8 cellular contexts compared by ENCODE assay signal in genomic region chr19:9139609-9140158, GRCh38. TPM values are rescaled to one million over a fixed set of nuclear protein-coding genes. Genes with fewer than 3 reads are reported as not detected.
DNase-seq lines count a peak whose midpoint lies in the region; ATAC-seq, FAIRE-seq and TF ChIP-seq lines count a peak whose summit lies in the region.

No MANE protein-coding gene starts in this region.

- H3K27ac ChIP-seq in OCI-LY3 (ENCODE audit: low read length), result peak overlapping the region; percentile 51
- H3K27ac ChIP-seq in H1 (ENCODE audit: low read depth, low read length), result no peak overlapping the region

- H2AFZ ChIP-seq in OCI-LY3 (ENCODE audit: low read depth, low read length) (peak overlapping the region; percentile 100), H1 (ENCODE audit: low read length) (peak overlapping the region; percentile 100)

- no peak overlapping the region for H2AK5ac ChIP-seq in H1 (ENCODE audit: low read depth, low read length)

- no peak overlapping the region for H4K8ac ChIP-seq in H1 (ENCODE audit: extremely low read depth, insufficient read depth, low read length)

- peak overlapping the region; percentile 94 for H3K27ac Mint-ChIP-seq in stimulated activated naive CD8-positive, alpha-beta T cell treated with anti-CD3 and anti-CD28 coated beads, Interleukin-15, Interleukin-2, amounts not matched to agents 100 ng/mL and 50 ng/mL, for 24 hours
- peak overlapping the region; percentile 82 to 97 (median 95) for H3K27ac Mint-ChIP-seq in nephron

- peaks cover 34% of the 10 kb centered on the region for H3K36me3 ChIP-seq in OCI-LY3 (replicated peaks; ENCODE audit: low read depth, low read length)
- peaks cover 0 to 6% (median 0%) of the 10 kb centered on the region in 4 experiments; a peak in 1 of 8 replicates for H3K36me3 ChIP-seq in H1 (ENCODE audit: control insufficient read depth in 2 of 4, insufficient read depth in 4 of 4, low read length in 3 of 4)

- H3K14ac ChIP-seq in H1 (ENCODE audit: insufficient read length), result no peak overlapping the region

- ATAC-seq in stimulated activated naive CD8-positive, alpha-beta T cell treated with anti-CD3 and anti-CD28 coated beads, Interleukin-15, Interleukin-2, amounts not matched to agents 100 U/mL and 50 U/mL, for 24 hours, result no peak
- no peak for ATAC-seq in HG03342 (IDR thresholded peaks at IDR 0.05; ENCODE audit: unreplicated experiment)

- no peak overlapping the region for H4K5ac ChIP-seq in H1 (ENCODE audit: insufficient read length, low read depth, low read length)

- H2BK120ac ChIP-seq in H1 (replicated peaks; ENCODE audit: low read depth, low read length), result no peak overlapping the region

- no peak overlapping the region for H3K4ac ChIP-seq in H1 (replicated peaks; ENCODE audit: insufficient read length, low read depth, low read length)

- H3K4me1 Mint-ChIP-seq in stimulated activated naive CD8-positive, alpha-beta T cell treated with anti-CD3 and anti-CD28 coated beads, Interleukin-15, Interleukin-2, amounts not matched to agents 100 ng/mL and 50 ng/mL, for 24 hours (ENCODE audit: low read depth), result peaks cover 41% of the 10 kb centered on the region
- peaks cover 13% of the 10 kb centered on the region for H3K4me1 Mint-ChIP-seq in nephron

- TF ChIP-seq POLR2A in H1 (IDR thresholded peaks at IDR 0.05; ENCODE audit: control extremely low read depth in 1 of 2, low read depth in 2 of 2, low read length in 2 of 2), result no peak

- 48% methylated on average over 8 of the region's 8 CpGs; no CpG with 5 or more reads in 1 of the 2 experiments for WGBS in H1 (ENCODE audit: extremely low coverage in 1 of 2, insufficient coverage in 1 of 2, insufficient read length in 1 of 2, insufficient replicate concordance in 2 of 2, low coverage in 1 of 2, low lambda C conversion rate in 2 of 2, missing lambda C conversion rate in 1 of 2), 2 experiments

- CTCF ChIA-PET in H1 (lab: Charles Lee; ENCODE audit: partially characterized antibody), result no interaction called here

- no peak overlapping the region for H3K18ac ChIP-seq in H1 (ENCODE audit: extremely low read depth, low read length)

- H4K20me1 ChIP-seq in OCI-LY3 (ENCODE audit: insufficient read depth, low read length), result peaks cover 7% of the 10 kb centered on the region
- no peaks in the 10 kb centered on the region for H4K20me1 ChIP-seq in H1 (replicated peaks in 1 of 2; ENCODE audit: control insufficient read depth in 1 of 2, insufficient read depth in 2 of 2, low read length in 2 of 2)

- H3K9me3 ChIP-seq in OCI-LY3 (ENCODE audit: insufficient read depth, low read length), result peaks cover 17% of the 10 kb centered on the region; the same call in 1 of the 2 replicates
- H3K9me3 ChIP-seq in H1 (ENCODE audit: insufficient read depth in 2 of 2, low read depth in 1 of 2, low read length in 1 of 2), result peaks cover 0 to 4% of the 10 kb centered on the region in 2 experiments; a peak in 1 of 4 replicates

- H3K9ac ChIP-seq in OCI-LY3 (ENCODE audit: low read length) (peak overlapping the region; percentile 96), H1 (replicated peaks in 1 of 4; ENCODE audit: extremely low read depth in 1 of 4, low read depth in 3 of 4, low read length in 3 of 4) (peak overlapping the region; percentile 2 to 99 (median 82); a peak in 5 of 7 replicates)

- peaks cover 33% of the 10 kb centered on the region for H3K36me3 Mint-ChIP-seq in stimulated activated naive CD8-positive, alpha-beta T cell treated with anti-CD3 and anti-CD28 coated beads, Interleukin-15, Interleukin-2, amounts not matched to agents 100 ng/mL and 50 ng/mL, for 24 hours (ENCODE audit: low read depth)
- peaks cover 44% of the 10 kb centered on the region for H3K36me3 Mint-ChIP-seq in nephron (ENCODE audit: low read depth)

- no peak overlapping the region for H2BK12ac ChIP-seq in H1 (ENCODE audit: low read depth, low read length)

- no peak for TF ChIP-seq EP300 in H1 (IDR thresholded peaks at IDR 0.05; ENCODE audit: borderline replicate concordance in 1 of 2, low read depth in 2 of 2, low read length in 2 of 2)

- peak overlapping the region; percentile 94 for H3K4me3 ChIP-seq in OCI-LY3 (ENCODE audit: low read length)
- peak overlapping the region; percentile 95 to 99 (median 98) for H3K4me3 ChIP-seq in H1 (ENCODE audit: extremely low read depth in 1 of 4, insufficient read depth in 2 of 4, low read depth in 3 of 4, low read length in 4 of 4)

- DNase-seq in stimulated activated naive CD8-positive, alpha-beta T cell treated with anti-CD3 and anti-CD28 coated beads, Interleukin-15, Interleukin-2, amounts not matched to agents 100 U/mL and 50 U/mL, for 24 hours, result no peak
- DNase-seq in H1 (ENCODE audit: low read depth in 1 of 2, low spot score in 2 of 2), result no peak
- no peak for DNase-seq in C1 segment of cervical spinal cord (lab: John Stamatoyannopoulos, UW)
- no peak for DNase-seq in GF-D8 (lab: John Stamatoyannopoulos, UW)

- H3K23ac ChIP-seq in H1 (ENCODE audit: insufficient read length), result no peak overlapping the region

- H2BK5ac ChIP-seq in H1 (ENCODE audit: low read depth, low read length), result no peak overlapping the region

- H3K4me3 Mint-ChIP-seq in stimulated activated naive CD8-positive, alpha-beta T cell treated with anti-CD3 and anti-CD28 coated beads, Interleukin-15, Interleukin-2, amounts not matched to agents 100 ng/mL and 50 ng/mL, for 24 hours, result peak overlapping the region; percentile 95
- H3K4me3 Mint-ChIP-seq in nephron, result peak overlapping the region; percentile 98 to 100 (median 99)

- no peak for TF ChIP-seq RAD21 in H1 (IDR thresholded peaks at IDR 0.05 in 1 of 2, conservative IDR thresholded peaks at IDR 0.05 in 1 of 2; ENCODE audit: low read depth in 2 of 2, low read length in 2 of 2)

- TF ChIP-seq CTCF in OCI-LY3 (IDR thresholded peaks at IDR 0.05; ENCODE audit: low read depth, low read length), result no peak
- no peak for TF ChIP-seq CTCF in H1 (IDR thresholded peaks at IDR 0.05; ENCODE audit: control extremely low read depth in 1 of 3, insufficient read depth in 1 of 3, low read depth in 1 of 3, low read length in 3 of 3)
- no peak for TF ChIP-seq CTCF in nephron (IDR thresholded peaks at IDR 0.05; ENCODE audit: unreplicated experiment in 3 of 3)

- H3K9me3 Mint-ChIP-seq in stimulated activated naive CD8-positive, alpha-beta T cell treated with anti-CD3 and anti-CD28 coated beads, Interleukin-15, Interleukin-2, amounts not matched to agents 100 ng/mL and 50 ng/mL, for 24 hours, result peaks cover 5% of the 10 kb centered on the region
- peaks cover 15% of the 10 kb centered on the region for H3K9me3 Mint-ChIP-seq in nephron

- H2BK20ac ChIP-seq in H1 (ENCODE audit: low read length), result no peak overlapping the region

- H2BK15ac ChIP-seq in H1 (ENCODE audit: low read length), result no peak overlapping the region

- H3K23me2 ChIP-seq in H1 (ENCODE audit: low read depth, low read length), result peaks cover 3% of the 10 kb centered on the region; the same call in 1 of the 2 replicates

- POLR2A ChIA-PET in H1 (lab: Charles Lee; ENCODE audit: partially characterized antibody), result no interaction called here

- H3K27me3 Mint-ChIP-seq in stimulated activated naive CD8-positive, alpha-beta T cell treated with anti-CD3 and anti-CD28 coated beads, Interleukin-15, Interleukin-2, amounts not matched to agents 100 ng/mL and 50 ng/mL, for 24 hours, result no peaks in the 10 kb centered on the region
- no peaks in the 10 kb centered on the region for H3K27me3 Mint-ChIP-seq in nephron (ENCODE audit: low read depth)

- peaks cover 5% of the 10 kb centered on the region for H3K4me1 ChIP-seq in OCI-LY3 (ENCODE audit: low read length)
- no peaks in the 10 kb centered on the region for H3K4me1 ChIP-seq in H1 (replicated peaks in 1 of 4; ENCODE audit: control insufficient read depth in 3 of 4, insufficient read depth in 4 of 4, low read length in 3 of 4)

- no peak overlapping the region for H3K56ac ChIP-seq in H1 (replicated peaks; ENCODE audit: insufficient read length, low read depth, low read length)

- H3K4me2 ChIP-seq in OCI-LY3 (ENCODE audit: low read length) (peak overlapping the region; percentile 86), H1 (ENCODE audit: insufficient read depth in 1 of 2, low read depth in 2 of 2, low read length in 2 of 2) (peak overlapping the region; percentile 70 to 91)

- no peaks in the 10 kb centered on the region for H3K79me1 ChIP-seq in H1 (ENCODE audit: low read depth, low read length)

- FAIRE-seq in H1 (lab: Jason Lieb, UNC), result no peak

- H4K91ac ChIP-seq in H1 (replicated peaks; ENCODE audit: insufficient read length, low read length), result no peak overlapping the region

- H3K79me2 ChIP-seq in OCI-LY3 (ENCODE audit: low read length), result peaks cover 45% of the 10 kb centered on the region
- peaks cover 17 to 45% of the 10 kb centered on the region in 2 experiments for H3K79me2 ChIP-seq in H1 (ENCODE audit: control insufficient read depth in 1 of 2, insufficient read depth in 2 of 2, low read length in 2 of 2)

- H3K27me3 ChIP-seq in OCI-LY3 (ENCODE audit: low read depth, low read length), result no peaks in the 10 kb centered on the region
- no peaks in the 10 kb centered on the region for H3K27me3 ChIP-seq in H1 (replicated peaks in 1 of 4; ENCODE audit: control insufficient read depth in 3 of 4, extremely low read depth in 1 of 4, insufficient read depth in 3 of 4, low read length in 3 of 4)

RNA-seq across cellular contexts. Expression of gene ZNF317, which starts 0.5 kb away (rescaled TPM):
- 41.5 and 42.1 TPM in 2 replicates for total RNA-seq in H1 (2021; fragmentation: NEBNext Ultra II Directional; extraction: Animal tissue kit (Norgen Biotek cat#: 25700))
- 20.2 and 22.6 TPM in 2 replicates for polyA plus RNA-seq in H1 (2011; rRNA removed)
- polyA plus RNA-seq in H1 (2011; cell fraction: cytosol; rRNA removed), result 19.5 TPM
- polyA plus RNA-seq in H1 (2011; cell fraction: nucleus; rRNA removed), result 34.3 TPM
- polyA plus RNA-seq in H1 (2012, experiment 1 of 2), result 35.5 to 38.1 TPM (median 36.6 TPM) in 4 replicates
- 3.8 TPM for polyA plus RNA-seq in H1 (2012, experiment 2 of 2)
- polyA plus RNA-seq in H1 (2013, experiment 1 of 2), result 37.9 TPM
- polyA plus RNA-seq in H1 (2013, experiment 2 of 2), result 38.6 TPM
- polyA minus RNA-seq in H1 (2011; rRNA and poly(A)+ RNA removed), result 29.5 and 35.4 TPM in 2 replicates
- 24.5 TPM for polyA minus RNA-seq in H1 (2011; cell fraction: cytosol; rRNA and poly(A)+ RNA removed)
- 29.4 TPM for polyA minus RNA-seq in H1 (2011; cell fraction: nucleus; rRNA and poly(A)+ RNA removed)

RNA-seq across cellular contexts. Expression of gene OR7G3, which starts 12.9 kb away (rescaled TPM):
- total RNA-seq in H1 (2021; fragmentation: NEBNext Ultra II Directional; extraction: Animal tissue kit (Norgen Biotek cat#: 25700)), result not detected in 2 replicates
- polyA plus RNA-seq in H1 (2011; rRNA removed), result not detected in 2 replicates
- not detected for polyA plus RNA-seq in H1 (2011; cell fraction: cytosol; rRNA removed)
- not detected for polyA plus RNA-seq in H1 (2011; cell fraction: nucleus; rRNA removed)
- not detected in 4 replicates for polyA plus RNA-seq in H1 (2012, experiment 1 of 2)
- polyA plus RNA-seq in H1 (2012, experiment 2 of 2), result not detected
- not detected for polyA plus RNA-seq in H1 (2013, experiment 1 of 2)
- not detected for polyA plus RNA-seq in H1 (2013, experiment 2 of 2)
- not detected in 2 replicates for polyA minus RNA-seq in H1 (2011; rRNA and poly(A)+ RNA removed)
- polyA minus RNA-seq in H1 (2011; cell fraction: cytosol; rRNA and poly(A)+ RNA removed), result not detected
- polyA minus RNA-seq in H1 (2011; cell fraction: nucleus; rRNA and poly(A)+ RNA removed), result not detected

RNA-seq across cellular contexts. Expression of gene OR7G1, which starts 24.1 kb away (rescaled TPM):
- total RNA-seq in H1 (2021; fragmentation: NEBNext Ultra II Directional; extraction: Animal tissue kit (Norgen Biotek cat#: 25700)), result not detected in 2 replicates
- polyA plus RNA-seq in H1 (2011; rRNA removed), result not detected in 2 replicates
- not detected for polyA plus RNA-seq in H1 (2011; cell fraction: cytosol; rRNA removed)
- not detected for polyA plus RNA-seq in H1 (2011; cell fraction: nucleus; rRNA removed)
- polyA plus RNA-seq in H1 (2012, experiment 1 of 2), result not detected in 4 replicates
- polyA plus RNA-seq in H1 (2012, experiment 2 of 2), result not detected
- polyA plus RNA-seq in H1 (2013, experiment 1 of 2), result not detected
- polyA plus RNA-seq in H1 (2013, experiment 2 of 2), result not detected
- polyA minus RNA-seq in H1 (2011; rRNA and poly(A)+ RNA removed), result not detected in 2 replicates
- not detected for polyA minus RNA-seq in H1 (2011; cell fraction: cytosol; rRNA and poly(A)+ RNA removed)
- polyA minus RNA-seq in H1 (2011; cell fraction: nucleus; rRNA and poly(A)+ RNA removed), result not detected

RNA-seq across cellular contexts. Expression of gene OR7G2, which starts 32.4 kb away (rescaled TPM):
- total RNA-seq in H1 (2021; fragmentation: NEBNext Ultra II Directional; extraction: Animal tissue kit (Norgen Biotek cat#: 25700)), result not detected in 2 replicates
- not detected in 2 replicates for polyA plus RNA-seq in H1 (2011; rRNA removed)
- not detected for polyA plus RNA-seq in H1 (2011; cell fraction: cytosol; rRNA removed)
- not detected for polyA plus RNA-seq in H1 (2011; cell fraction: nucleus; rRNA removed)
- not detected in 4 replicates for polyA plus RNA-seq in H1 (2012, experiment 1 of 2)
- not detected for polyA plus RNA-seq in H1 (2012, experiment 2 of 2)
- polyA plus RNA-seq in H1 (2013, experiment 1 of 2), result not detected
- not detected for polyA plus RNA-seq in H1 (2013, experiment 2 of 2)
- not detected in 2 replicates for polyA minus RNA-seq in H1 (2011; rRNA and poly(A)+ RNA removed)
- not detected for polyA minus RNA-seq in H1 (2011; cell fraction: cytosol; rRNA and poly(A)+ RNA removed)
- polyA minus RNA-seq in H1 (2011; cell fraction: nucleus; rRNA and poly(A)+ RNA removed), result not detected

RNA-seq across cellular contexts. Expression of gene OR7D2, which starts 39.1 kb away (rescaled TPM):
- total RNA-seq in H1 (2021; fragmentation: NEBNext Ultra II Directional; extraction: Animal tissue kit (Norgen Biotek cat#: 25700)), result not detected in 2 replicates
- polyA plus RNA-seq in H1 (2011; rRNA removed), result 0.02 and 0.06 TPM in 2 replicates
- polyA plus RNA-seq in H1 (2011; cell fraction: cytosol; rRNA removed), result not detected
- not detected for polyA plus RNA-seq in H1 (2011; cell fraction: nucleus; rRNA removed)
- polyA plus RNA-seq in H1 (2012, experiment 1 of 2), result not detected in 4 replicates
- not detected for polyA plus RNA-seq in H1 (2012, experiment 2 of 2)
- polyA plus RNA-seq in H1 (2013, experiment 1 of 2), result not detected
- polyA plus RNA-seq in H1 (2013, experiment 2 of 2), result not detected
- polyA minus RNA-seq in H1 (2011; rRNA and poly(A)+ RNA removed), result 0.06 and 0.07 TPM in 2 replicates
- polyA minus RNA-seq in H1 (2011; cell fraction: cytosol; rRNA and poly(A)+ RNA removed), result not detected
- not detected for polyA minus RNA-seq in H1 (2011; cell fraction: nucleus; rRNA and poly(A)+ RNA removed)
